ENCODE assay signal across 17 cellular contexts in genomic region chrX:9851890-9852289, GRCh38.
"Had no signal": no experiment of that assay in that cellular context is flagged by ENCODE, and none has a peak within 500 bp of the region (broad histone marks: within the 10 kb centered on the region; RNA-seq: fewer than 3 reads in every experiment).

No MANE protein-coding gene starts in this region.

- H3K36me3 Mint-ChIP-seq: activated CD4-positive, alpha-beta memory T cell treated with anti-CD3 and anti-CD28 coated beads for 36 hours; activated naive CD4-positive, alpha-beta T cell treated with anti-CD3 and anti-CD28 coated beads, Interleukin-2, amount 50 U/mL, for 24 hours; T-cell had no signal

- DNase-seq: activated CD4-positive, alpha-beta memory T cell treated with anti-CD3 and anti-CD28 coated beads for 36 hours; activated effector memory CD4-positive, alpha-beta T cell treated with Interleukin-2 at 50 U/mL for 16 hours; activated T-cell treated with anti-CD3 and anti-CD28 coated beads, Interleukin-2, amount 50 U/mL, for 4 hours; adrenal gland; dorsolateral prefrontal cortex; endodermal cell; erythroblast; gastrocnemius medialis; heart right ventricle; left ventricle myocardium inferior; stimulated activated CD4-positive, alpha-beta T cell treated with anti-CD3 and anti-CD28 coated beads, Interleukin-12 subunit alpha, Interleukin-12 subunit beta, amount 100 ng/mL, for 4 hours; stimulated activated CD4-positive, alpha-beta T cell treated with anti-CD3 and anti-CD28 coated beads, Interleukin-2, amount 100 ng/mL, for 24 hours; T-cell; T1000; WERI-Rb-1 had no signal

- H3K27ac Mint-ChIP-seq: activated CD4-positive, alpha-beta memory T cell treated with anti-CD3 and anti-CD28 coated beads for 36 hours; activated naive CD4-positive, alpha-beta T cell treated with anti-CD3 and anti-CD28 coated beads, Interleukin-2, amount 50 U/mL, for 24 hours; endodermal cell; neural progenitor cell; T-cell had no signal

- H3K4me1 ChIP-seq: adrenal gland, gastrocnemius medialis, heart right ventricle, left ventricle myocardium inferior had no signal

- H3K4me3 ChIP-seq: adrenal gland, dorsolateral prefrontal cortex, gastrocnemius medialis, heart right ventricle, left ventricle myocardium inferior, neural progenitor cell had no signal

- H3K9me3 ChIP-seq: adrenal gland, gastrocnemius medialis, heart right ventricle, left ventricle myocardium inferior had no signal

- H3K4me2 ChIP-seq: neural progenitor cell had no signal

- ATAC-seq: activated T-cell treated with anti-CD3 and anti-CD28 coated beads, Interleukin-2, amount 50 U/mL, for 4 hours; gastrocnemius medialis; heart right ventricle; T-cell had no signal

- H2AFZ ChIP-seq: neural progenitor cell had no signal

- H3K4me1 Mint-ChIP-seq: activated naive CD4-positive, alpha-beta T cell treated with anti-CD3 and anti-CD28 coated beads, Interleukin-2, amount 50 U/mL, for 24 hours; T-cell had no signal

- H3K4me3 Mint-ChIP-seq: activated CD4-positive, alpha-beta memory T cell treated with anti-CD3 and anti-CD28 coated beads for 36 hours; activated naive CD4-positive, alpha-beta T cell treated with anti-CD3 and anti-CD28 coated beads, Interleukin-2, amount 50 U/mL, for 24 hours; activated T-cell treated with anti-CD3 and anti-CD28 coated beads, Interleukin-2, amount 50 U/mL, for 4 hours; endodermal cell; neural progenitor cell; T-cell had no signal

- H3K27me3 ChIP-seq: gastrocnemius medialis, neural progenitor cell had no signal

- H3K27ac ChIP-seq: adrenal gland, dorsolateral prefrontal cortex, gastrocnemius medialis, heart right ventricle, left ventricle myocardium inferior, neural progenitor cell, WERI-Rb-1 had no signal

- H3K9me3 Mint-ChIP-seq: activated CD4-positive, alpha-beta memory T cell treated with anti-CD3 and anti-CD28 coated beads for 36 hours; activated naive CD4-positive, alpha-beta T cell treated with anti-CD3 and anti-CD28 coated beads, Interleukin-2, amount 50 U/mL, for 24 hours; activated T-cell treated with anti-CD3 and anti-CD28 coated beads, Interleukin-2, amount 50 U/mL, for 4 hours; T-cell had no signal

- H3K36me3 ChIP-seq: adrenal gland, gastrocnemius medialis, heart right ventricle, left ventricle myocardium inferior, neural progenitor cell, WERI-Rb-1 had no signal

- H3K9ac ChIP-seq: neural progenitor cell had no signal
